Comparison of ENCODE assay signal across 28 cellular contexts in genomic region chr5:124463840-124464239, GRCh38.
"Had no signal": no experiment of that assay in that cellular context is flagged by ENCODE, and none has a peak within 500 bp of the region (broad histone marks: within the 10 kb centered on the region; RNA-seq: fewer than 3 reads in every experiment).

No MANE protein-coding gene starts in this region.

- H3K27ac Mint-ChIP-seq: immature natural killer cell; naive B cell; natural killer cell; nephron progenitor cell; stimulated activated effector memory CD8-positive, alpha-beta T cell treated with anti-CD3 and anti-CD28 coated beads, Interleukin-12 subunit alpha, Interleukin-12 subunit beta, amount 100 ng/mL, for 72 hours had no signal

- H3K27ac ChIP-seq: left ventricle myocardium inferior, pancreas, prostate gland, spleen, stomach, testis, thyroid gland, transverse colon, upper lobe of left lung, vagina had no signal

- H3K4me1 Mint-ChIP-seq: stimulated activated effector memory CD8-positive, alpha-beta T cell treated with anti-CD3 and anti-CD28 coated beads, Interleukin-12 subunit alpha, Interleukin-12 subunit beta, amount 100 ng/mL, for 72 hours had no signal

- H3K9me3 Mint-ChIP-seq: natural killer cell had no signal

- H3K4me3 Mint-ChIP-seq: immature natural killer cell; naive B cell; natural killer cell; nephron progenitor cell; stimulated activated effector memory CD8-positive, alpha-beta T cell treated with anti-CD3 and anti-CD28 coated beads, Interleukin-12 subunit alpha, Interleukin-12 subunit beta, amount 100 ng/mL, for 72 hours had no signal

- H3K4me1 ChIP-seq: prostate gland, spleen, transverse colon, upper lobe of left lung, vagina had no signal

- H3K4me3 ChIP-seq: left ventricle myocardium inferior, lung, mucosa of descending colon, pancreas, prostate gland, spleen, stomach, testis, thyroid gland, transverse colon, upper lobe of left lung, vagina had no signal

- H3K9me3 ChIP-seq: left ventricle myocardium inferior, mucosa of descending colon, pancreas, prostate gland, testis, thyroid gland, upper lobe of left lung, vagina had no signal

- H3K36me3 ChIP-seq: left ventricle myocardium inferior, pancreas, prostate gland, spleen, stomach, thyroid gland, transverse colon, upper lobe of left lung, vagina had no signal

- H3K36me3 Mint-ChIP-seq: immature natural killer cell; natural killer cell; stimulated activated effector memory CD8-positive, alpha-beta T cell treated with anti-CD3 and anti-CD28 coated beads, Interleukin-12 subunit alpha, Interleukin-12 subunit beta, amount 100 ng/mL, for 72 hours had no signal

- DNase-seq: hypothalamus; immature natural killer cell; kidney; left ventricle myocardium inferior; midbrain; mucosa of descending colon; naive B cell; natural killer cell; nephron progenitor cell; nucleus accumbens; pancreas; posterior cingulate gyrus; retina; right cardiac atrium; small intestine; spleen; stimulated activated CD4-positive, alpha-beta T cell treated with anti-CD3 and anti-CD28 coated beads, Interleukin-4, amount 100 ng/mL, for 24 hours; stimulated activated naive CD4-positive, alpha-beta T cell treated with Interleukin-2 at 50 U/mL for 16 hours; stomach; testis; thyroid gland; transverse colon; upper lobe of left lung had no signal

- H3K27me3 ChIP-seq: pancreas, spleen, stomach, testis, thyroid gland, transverse colon, upper lobe of left lung, vagina had no signal

- ATAC-seq: mucosa of descending colon; natural killer cell; pancreas; right cardiac atrium; sciatic nerve; stimulated activated effector memory CD8-positive, alpha-beta T cell treated with anti-CD3 and anti-CD28 coated beads, Interleukin-12 subunit alpha, Interleukin-12 subunit beta, amount 100 ng/mL, for 72 hours had no signal
